17 cellular contexts compared by ENCODE assay signal in genomic region chr2:227454323-227454860, GRCh38. TPM values are rescaled to one million over a fixed set of nuclear protein-coding genes. Genes with fewer than 3 reads are reported as not detected.
DNase-seq lines count a peak whose midpoint lies in the region; ATAC-seq, FAIRE-seq and TF ChIP-seq lines count a peak whose summit lies in the region.
"Had no signal": no experiment of that assay in that cellular context is flagged by ENCODE, and none has a peak within 500 bp of the region (broad histone marks: within the 10 kb centered on the region; RNA-seq: fewer than 3 reads in every experiment).

No MANE protein-coding gene starts in this region.

- no peak overlapping the region for H3K4ac ChIP-seq in H1 (replicated peaks; ENCODE audit: insufficient read length, low read depth, low read length)

- H2BK20ac ChIP-seq in H1 (ENCODE audit: low read length): no peak overlapping the region

- no peaks in the 10 kb centered on the region for H3K27me3 Mint-ChIP-seq in activated CD8-positive, alpha-beta T cell treated with anti-CD3 and anti-CD28 coated beads for 36 hours
- peaks cover 3% of the 10 kb centered on the region for H3K27me3 Mint-ChIP-seq in activated CD8-positive, alpha-beta T cell treated with anti-CD3 and anti-CD28 coated beads, Interleukin-2, amount 10 ng/mL, durations not matched to agents 7 days and 5 days (ENCODE audit: low read depth)
- no peaks in the 10 kb centered on the region for H3K27me3 Mint-ChIP-seq in stimulated activated naive CD8-positive, alpha-beta T cell treated with anti-CD3 and anti-CD28 coated beads, Interleukin-15, Interleukin-2, amounts not matched to agents 100 ng/mL and 50 ng/mL, for 24 hours
- H3K27me3 Mint-ChIP-seq in activated T-cell treated with anti-CD3 and anti-CD28 coated beads, Interleukin-2, amount 50 U/mL, for 24 hours: peaks cover 2% of the 10 kb centered on the region

- H3K23ac ChIP-seq in H1 (ENCODE audit: insufficient read length): no peak overlapping the region

- peaks cover 48% of the 10 kb centered on the region for H3K4me1 Mint-ChIP-seq in activated CD8-positive, alpha-beta T cell treated with anti-CD3 and anti-CD28 coated beads for 36 hours (ENCODE audit: low read depth)
- peaks cover 8% of the 10 kb centered on the region for H3K4me1 Mint-ChIP-seq in activated CD8-positive, alpha-beta T cell treated with anti-CD3 and anti-CD28 coated beads, Interleukin-2, amount 10 ng/mL, durations not matched to agents 7 days and 5 days (ENCODE audit: low read depth)
- peaks cover 82% of the 10 kb centered on the region for H3K4me1 Mint-ChIP-seq in stimulated activated naive CD8-positive, alpha-beta T cell treated with anti-CD3 and anti-CD28 coated beads, Interleukin-15, Interleukin-2, amounts not matched to agents 100 ng/mL and 50 ng/mL, for 24 hours (ENCODE audit: low read depth)
- H3K4me1 Mint-ChIP-seq in activated T-cell treated with anti-CD3 and anti-CD28 coated beads, Interleukin-2, amount 50 U/mL, for 24 hours (ENCODE audit: low read depth): peaks cover 49% of the 10 kb centered on the region

- no peak overlapping the region for H4K8ac ChIP-seq in H1 (ENCODE audit: extremely low read depth, insufficient read depth, low read length)

- no peak overlapping the region for H2AK5ac ChIP-seq in H1 (ENCODE audit: low read depth, low read length)

- no peak overlapping the region for H3K18ac ChIP-seq in H1 (ENCODE audit: extremely low read depth, low read length)

- CTCF ChIA-PET in activated CD8-positive, alpha-beta T cell treated with anti-CD3 and anti-CD28 coated beads for 36 hours (lab: Charles Lee): no interaction called here
- CTCF ChIA-PET in activated CD8-positive, alpha-beta T cell treated with anti-CD3 and anti-CD28 coated beads, Interleukin-2, amount 10 ng/mL, durations not matched to agents 7 days and 5 days (lab: Charles Lee): no interaction called here
- CTCF ChIA-PET in H1 (lab: Charles Lee; ENCODE audit: partially characterized antibody): interaction anchor here (0.7 to 1.4 kb wide), 2 partner anchors 11 to 13 kb away, joined by 4 to 7 read pairs; no protein-coding TSS in a partner anchor

- intact Hi-C loops in activated CD8-positive, alpha-beta T cell treated with anti-CD3 and anti-CD28 coated beads for 36 hours (cut with micrococcal nuclease): no loop called here

- no peak for TF ChIP-seq RAD21 in H1 (IDR thresholded peaks at IDR 0.05 in 1 of 2, conservative IDR thresholded peaks at IDR 0.05 in 1 of 2; ENCODE audit: low read depth in 2 of 2, low read length in 2 of 2)

- peak overlapping the region; percentile 51 for H3K27ac Mint-ChIP-seq in activated CD8-positive, alpha-beta T cell treated with anti-CD3 and anti-CD28 coated beads for 36 hours
- H3K27ac Mint-ChIP-seq in activated CD8-positive, alpha-beta T cell treated with anti-CD3 and anti-CD28 coated beads, Interleukin-2, amount 10 ng/mL, durations not matched to agents 7 days and 5 days: no peak overlapping the region
- H3K27ac Mint-ChIP-seq in stimulated activated naive CD8-positive, alpha-beta T cell treated with anti-CD3 and anti-CD28 coated beads, Interleukin-15, Interleukin-2, amounts not matched to agents 100 ng/mL and 50 ng/mL, for 24 hours: peak overlapping the region; percentile 77
- no peak overlapping the region for H3K27ac Mint-ChIP-seq in activated T-cell treated with anti-CD3 and anti-CD28 coated beads, Interleukin-2, amount 50 U/mL, for 24 hours

- H3K14ac ChIP-seq in H1 (ENCODE audit: insufficient read length): no peak overlapping the region

- TF ChIP-seq CTCF in activated CD8-positive, alpha-beta T cell treated with anti-CD3 and anti-CD28 coated beads for 36 hours (IDR thresholded peaks at IDR 0.05): no peak
- TF ChIP-seq CTCF in HL-60 (IDR thresholded peaks at IDR 0.05; ENCODE audit: insufficient read depth, low read length) (no peak), H1 (IDR thresholded peaks at IDR 0.05; ENCODE audit: control extremely low read depth in 1 of 3, insufficient read depth in 1 of 3, low read depth in 1 of 3, low read length in 3 of 3) (no peak)

- peak; percentile 24 for DNase-seq in activated CD8-positive, alpha-beta T cell treated with anti-CD3 and anti-CD28 coated beads for 36 hours
- DNase-seq in activated CD8-positive, alpha-beta T cell treated with anti-CD3 and anti-CD28 coated beads, Interleukin-2, amount 10 ng/mL, durations not matched to agents 7 days and 5 days: no peak
- no peak for DNase-seq in HL-60 (ENCODE audit: low read depth in 1 of 2, low spot score in 1 of 2)
- DNase-seq in H1 (ENCODE audit: low read depth in 1 of 2, low spot score in 2 of 2): no peak
- DNase-seq in NCI-H146 treated with DMSO at 0.1 percent for 48 hours (lab: John Stamatoyannopoulos, UW; ENCODE audit: unreplicated experiment): no peak
- no peak for DNase-seq in activated T-cell treated with anti-CD3 and anti-CD28 coated beads, Interleukin-2, amount 50 U/mL, for 24 hours
- DNase-seq in G401 (ENCODE audit: low spot score): no peak
- DNase-seq: H7, KBM-7, NCI-H1417, NCI-H2029, NCI-H2171, NCI-H446 treated with DMSO at 0.1 percent for 48 hours, OCI-M1, SHP77 treated with DMSO at 0.1 percent for 48 hours had no signal

- in situ Hi-C loops in G401 (cut with HindIII; ENCODE audit: low sequenced_read_pairs): no loop called here

- H3K36me3 ChIP-seq in H1 (ENCODE audit: control insufficient read depth in 2 of 4, insufficient read depth in 4 of 4, low read length in 3 of 4): no peaks in the 10 kb centered on the region

- H2BK12ac ChIP-seq in H1 (ENCODE audit: low read depth, low read length): no peak overlapping the region

- peak overlapping the region; percentile 6; the same call in 1 of the 2 replicates for H3K27ac ChIP-seq in HL-60 (replicated peaks)
- no peak overlapping the region for H3K27ac ChIP-seq in H1 (ENCODE audit: low read depth, low read length)
- H3K27ac ChIP-seq: C4-2B had no signal

- no peaks in the 10 kb centered on the region for H3K79me2 ChIP-seq in H1 (ENCODE audit: control insufficient read depth in 1 of 2, insufficient read depth in 2 of 2, low read length in 2 of 2)

- no peak overlapping the region for H4K5ac ChIP-seq in H1 (ENCODE audit: insufficient read length, low read depth, low read length)

- H2BK120ac ChIP-seq in H1 (replicated peaks; ENCODE audit: low read depth, low read length): no peak overlapping the region

- peak; percentile 59 for ATAC-seq in activated CD8-positive, alpha-beta T cell treated with anti-CD3 and anti-CD28 coated beads for 36 hours
- no peak for ATAC-seq in activated CD8-positive, alpha-beta T cell treated with anti-CD3 and anti-CD28 coated beads, Interleukin-2, amount 10 ng/mL, durations not matched to agents 7 days and 5 days

- no peak for FAIRE-seq in H1 (lab: Jason Lieb, UNC)

- no peaks in the 10 kb centered on the region for H3K9me3 Mint-ChIP-seq in activated CD8-positive, alpha-beta T cell treated with anti-CD3 and anti-CD28 coated beads for 36 hours
- H3K9me3 Mint-ChIP-seq in activated CD8-positive, alpha-beta T cell treated with anti-CD3 and anti-CD28 coated beads, Interleukin-2, amount 10 ng/mL, durations not matched to agents 7 days and 5 days (ENCODE audit: insufficient read depth): no peaks in the 10 kb centered on the region
- no peaks in the 10 kb centered on the region for H3K9me3 Mint-ChIP-seq in stimulated activated naive CD8-positive, alpha-beta T cell treated with anti-CD3 and anti-CD28 coated beads, Interleukin-15, Interleukin-2, amounts not matched to agents 100 ng/mL and 50 ng/mL, for 24 hours
- no peaks in the 10 kb centered on the region for H3K9me3 Mint-ChIP-seq in activated T-cell treated with anti-CD3 and anti-CD28 coated beads, Interleukin-2, amount 50 U/mL, for 24 hours

- no peak overlapping the region; the same call in 1 of the 2 replicates for H2BK15ac ChIP-seq in H1 (ENCODE audit: low read length)

- H2AFZ ChIP-seq in H1 (ENCODE audit: low read length): peak overlapping the region; percentile 25; the same call in 1 of the 2 replicates

- H3K4me3 ChIP-seq in HL-60 (replicated peaks; ENCODE audit: insufficient read depth, low read length) (no peak overlapping the region), H1 (ENCODE audit: extremely low read depth in 1 of 4, insufficient read depth in 2 of 4, low read depth in 3 of 4, low read length in 4 of 4) (no peak overlapping the region)

- H3K36me3 Mint-ChIP-seq in activated CD8-positive, alpha-beta T cell treated with anti-CD3 and anti-CD28 coated beads for 36 hours (ENCODE audit: low read depth): no peaks in the 10 kb centered on the region
- no peaks in the 10 kb centered on the region for H3K36me3 Mint-ChIP-seq in activated CD8-positive, alpha-beta T cell treated with anti-CD3 and anti-CD28 coated beads, Interleukin-2, amount 10 ng/mL, durations not matched to agents 7 days and 5 days (ENCODE audit: low read depth)
- H3K36me3 Mint-ChIP-seq in stimulated activated naive CD8-positive, alpha-beta T cell treated with anti-CD3 and anti-CD28 coated beads, Interleukin-15, Interleukin-2, amounts not matched to agents 100 ng/mL and 50 ng/mL, for 24 hours (ENCODE audit: low read depth): no peaks in the 10 kb centered on the region
- no peaks in the 10 kb centered on the region for H3K36me3 Mint-ChIP-seq in activated T-cell treated with anti-CD3 and anti-CD28 coated beads, Interleukin-2, amount 50 U/mL, for 24 hours (ENCODE audit: low read depth)

- H3K27me3 ChIP-seq in HL-60 (ENCODE audit: insufficient read depth, poor library complexity, severe bottlenecking) (no peaks in the 10 kb centered on the region), H1 (replicated peaks in 1 of 4; ENCODE audit: control insufficient read depth in 3 of 4, extremely low read depth in 1 of 4, insufficient read depth in 3 of 4, low read length in 3 of 4) (no peaks in the 10 kb centered on the region)

- H3K4me1 ChIP-seq in H1 (replicated peaks in 1 of 4; ENCODE audit: control insufficient read depth in 3 of 4, insufficient read depth in 4 of 4, low read length in 3 of 4): peaks cover 0 to 3% (median 0%) of the 10 kb centered on the region in 4 experiments; a peak in 3 of 7 replicates

- H3K9ac ChIP-seq in H1 (replicated peaks in 1 of 4; ENCODE audit: extremely low read depth in 1 of 4, low read depth in 3 of 4, low read length in 3 of 4): no peak overlapping the region

- H3K4me2 ChIP-seq in H1 (ENCODE audit: insufficient read depth in 1 of 2, low read depth in 2 of 2, low read length in 2 of 2): no peak overlapping the region

- H4K20me1 ChIP-seq in H1 (replicated peaks in 1 of 2; ENCODE audit: control insufficient read depth in 1 of 2, insufficient read depth in 2 of 2, low read length in 2 of 2): no peaks in the 10 kb centered on the region

- H4K91ac ChIP-seq in H1 (replicated peaks; ENCODE audit: insufficient read length, low read length): no peak overlapping the region

- H3K23me2 ChIP-seq in H1 (ENCODE audit: low read depth, low read length): no peaks in the 10 kb centered on the region

- no peaks in the 10 kb centered on the region for H3K9me3 ChIP-seq in H1 (ENCODE audit: insufficient read depth in 2 of 2, low read depth in 1 of 2, low read length in 1 of 2)

- TF ChIP-seq POLR2A in H1 (IDR thresholded peaks at IDR 0.05; ENCODE audit: control extremely low read depth in 1 of 2, low read depth in 2 of 2, low read length in 2 of 2): no peak

- no peaks in the 10 kb centered on the region for H3K79me1 ChIP-seq in H1 (ENCODE audit: low read depth, low read length)

- H3K4me3 Mint-ChIP-seq in activated CD8-positive, alpha-beta T cell treated with anti-CD3 and anti-CD28 coated beads for 36 hours: no peak overlapping the region
- no peak overlapping the region for H3K4me3 Mint-ChIP-seq in activated CD8-positive, alpha-beta T cell treated with anti-CD3 and anti-CD28 coated beads, Interleukin-2, amount 10 ng/mL, durations not matched to agents 7 days and 5 days
- peak overlapping the region; percentile 22 for H3K4me3 Mint-ChIP-seq in stimulated activated naive CD8-positive, alpha-beta T cell treated with anti-CD3 and anti-CD28 coated beads, Interleukin-15, Interleukin-2, amounts not matched to agents 100 ng/mL and 50 ng/mL, for 24 hours
- H3K4me3 Mint-ChIP-seq in activated T-cell treated with anti-CD3 and anti-CD28 coated beads, Interleukin-2, amount 50 U/mL, for 24 hours: no peak overlapping the region

- no peak overlapping the region for H2BK5ac ChIP-seq in H1 (ENCODE audit: low read depth, low read length)

- POLR2A ChIA-PET in activated CD8-positive, alpha-beta T cell treated with anti-CD3 and anti-CD28 coated beads for 36 hours (lab: Charles Lee): no interaction called here
- POLR2A ChIA-PET in activated CD8-positive, alpha-beta T cell treated with anti-CD3 and anti-CD28 coated beads, Interleukin-2, amount 10 ng/mL, durations not matched to agents 7 days and 5 days (lab: Charles Lee): no interaction called here
- POLR2A ChIA-PET in H1 (lab: Charles Lee; ENCODE audit: partially characterized antibody): interaction anchor here (1.4 kb wide), 1 partner anchor 10 kb away, joined by 3 read pairs; no protein-coding TSS in a partner anchor

- no peak for TF ChIP-seq EP300 in H1 (IDR thresholded peaks at IDR 0.05; ENCODE audit: borderline replicate concordance in 1 of 2, low read depth in 2 of 2, low read length in 2 of 2)

- no peak overlapping the region for H3K56ac ChIP-seq in H1 (replicated peaks; ENCODE audit: insufficient read length, low read depth, low read length)

RNA-seq across cellular contexts. Expression of gene AGFG1, which starts 17.6 kb away (rescaled TPM):
- 100 to 1,000 TPM; 117 to 119 TPM for total RNA-seq in activated CD8-positive, alpha-beta T cell treated with anti-CD3 and anti-CD28 coated beads for 36 hours
- total RNA-seq in activated CD8-positive, alpha-beta T cell treated with anti-CD3 and anti-CD28 coated beads, Interleukin-2, amount 10 ng/mL, durations not matched to agents 7 days and 5 days: 10 to 100 TPM; 65.6 to 71.2 TPM
- total RNA-seq in H1 (2021; fragmentation: NEBNext Ultra II Directional; extraction: Animal tissue kit (Norgen Biotek cat#: 25700)): 102 and 108 TPM in 2 replicates
- 109 and 147 TPM in 2 replicates for polyA plus RNA-seq in H1 (2011; rRNA removed)
- polyA plus RNA-seq in H1 (2011; cell fraction: cytosol; rRNA removed): 87.9 TPM
- 90.4 TPM for polyA plus RNA-seq in H1 (2011; cell fraction: nucleus; rRNA removed)
- polyA plus RNA-seq in H1 (2012, experiment 1 of 2): 56.7 to 74.7 TPM (median 65.8 TPM) in 4 replicates
- polyA plus RNA-seq in H1 (2012, experiment 2 of 2): 8.0 TPM
- 46.4 TPM for polyA plus RNA-seq in H1 (2013, experiment 1 of 2)
- polyA plus RNA-seq in H1 (2013, experiment 2 of 2): 48.8 TPM
- 319 and 365 TPM in 2 replicates for polyA minus RNA-seq in H1 (2011; rRNA and poly(A)+ RNA removed)
- 106 TPM for polyA minus RNA-seq in H1 (2011; cell fraction: cytosol; rRNA and poly(A)+ RNA removed)
- 130 TPM for polyA minus RNA-seq in H1 (2011; cell fraction: nucleus; rRNA and poly(A)+ RNA removed)
- total RNA-seq in G401 (2014; rRNA removed; shearing (Covaris generic)): 37.8 and 54.9 TPM in 2 replicates

Comparison
In these comparisons a context has a peak if more than half of its experiments do, and no peak if none do; other contexts are left out.
1. H3K27ac Mint-ChIP-seq: peak in activated CD8-positive, alpha-beta T cell treated with anti-CD3 and anti-CD28 coated beads for 36 hours (single experiment) and stimulated activated naive CD8-positive, alpha-beta T cell treated with anti-CD3 and anti-CD28 coated beads, Interleukin-15, Interleukin-2, amounts not matched to agents 100 ng/mL and 50 ng/mL, for 24 hours (single experiment); none in activated CD8-positive, alpha-beta T cell treated with anti-CD3 and anti-CD28 coated beads, Interleukin-2, amount 10 ng/mL, durations not matched to agents 7 days and 5 days (single experiment) and activated T-cell treated with anti-CD3 and anti-CD28 coated beads, Interleukin-2, amount 50 U/mL, for 24 hours (single experiment).